ENCODE assay signal across 27 cellular contexts in genomic region chr11:117212697-117213355, GRCh38.
"Had no signal": no experiment of that assay in that cellular context is flagged by ENCODE, and none has a peak within 500 bp of the region (broad histone marks: within the 10 kb centered on the region; RNA-seq: fewer than 3 reads in every experiment).

No MANE protein-coding gene starts in this region.

- H3K4me3 ChIP-seq: esophagus squamous epithelium, left ventricle myocardium inferior, lung, ovary, suprapubic skin, tibial artery, upper lobe of right lung had no signal

- H3K27ac ChIP-seq: esophagus squamous epithelium, left ventricle myocardium inferior, ovary, suprapubic skin, upper lobe of right lung, VCaP had no signal

- ATAC-seq: sciatic nerve; stimulated activated naive B cell treated with anti-CD40 and anti-IgM and Interleukin-4, amounts not matched to agents 10 μg/mL and 1 μg/mL and 100 μg/mL, for 72 hours; upper lobe of right lung had no signal

- H3K27me3 Mint-ChIP-seq: activated naive CD8-positive, alpha-beta T cell treated with anti-CD3 and anti-CD28 coated beads, Interleukin-2, amount 10 ng/mL, durations not matched to agents 7 days and 5 days; dendritic cell treated with granulocyte-macrophage colony-stimulating factor and Interleukin-4, amounts not matched to agents 40 ng/mL and 50 ng/mL, for 4 days; progenitor cell of endocrine pancreas; stimulated activated naive B cell treated with anti-CD40 and anti-IgM and Interleukin-4, amounts not matched to agents 10 μg/mL and 1 μg/mL and 100 μg/mL, for 72 hours had no signal

- H3K4me3 Mint-ChIP-seq: activated naive CD8-positive, alpha-beta T cell treated with anti-CD3 and anti-CD28 coated beads, Interleukin-2, amount 10 ng/mL, durations not matched to agents 7 days and 5 days; dendritic cell treated with granulocyte-macrophage colony-stimulating factor and Interleukin-4, amounts not matched to agents 40 ng/mL and 50 ng/mL, for 4 days; nephron progenitor cell; stimulated activated naive B cell treated with anti-CD40 and anti-IgM and Interleukin-4, amounts not matched to agents 10 μg/mL and 1 μg/mL and 100 μg/mL, for 72 hours had no signal

- H3K27me3 ChIP-seq: esophagus squamous epithelium, ovary, suprapubic skin, tibial artery, upper lobe of right lung had no signal

- H3K9me3 Mint-ChIP-seq: activated naive CD8-positive, alpha-beta T cell treated with anti-CD3 and anti-CD28 coated beads, Interleukin-2, amount 10 ng/mL, durations not matched to agents 7 days and 5 days; dendritic cell treated with granulocyte-macrophage colony-stimulating factor and Interleukin-4, amounts not matched to agents 40 ng/mL and 50 ng/mL, for 4 days; nephron progenitor cell; stimulated activated naive B cell treated with anti-CD40 and anti-IgM and Interleukin-4, amounts not matched to agents 10 μg/mL and 1 μg/mL and 100 μg/mL, for 72 hours had no signal

- H3K27ac Mint-ChIP-seq: activated naive CD8-positive, alpha-beta T cell treated with anti-CD3 and anti-CD28 coated beads, Interleukin-2, amount 10 ng/mL, durations not matched to agents 7 days and 5 days; dendritic cell treated with granulocyte-macrophage colony-stimulating factor and Interleukin-4, amounts not matched to agents 40 ng/mL and 50 ng/mL, for 4 days; nephron progenitor cell; progenitor cell of endocrine pancreas; stimulated activated naive B cell treated with anti-CD40 and anti-IgM and Interleukin-4, amounts not matched to agents 10 μg/mL and 1 μg/mL and 100 μg/mL, for 72 hours had no signal

- H3K36me3 ChIP-seq: ovary had no signal

- H3K4me1 ChIP-seq: suprapubic skin, upper lobe of right lung had no signal

- DNase-seq: activated CD4-positive, alpha-beta T cell treated with anti-CD3 and anti-CD28 coated beads for 48 hours; activated CD4-positive, alpha-beta T cell treated with anti-CD3 and anti-CD28 coated beads, Interleukin-2, amount 50 U/mL, for 48 hours; activated CD8-positive, alpha-beta memory T cell treated with anti-CD3 and anti-CD28 coated beads for 24 hours; activated gamma-delta T cell treated with Interleukin-2 at 50 U/mL for 16 hours; activated naive CD8-positive, alpha-beta T cell treated with anti-CD3 and anti-CD28 coated beads, Interleukin-2, amount 10 ng/mL, durations not matched to agents 7 days and 5 days; amniotic stem cell; caudate nucleus; esophagus squamous epithelium; foreskin melanocyte; glutamatergic neuron; left ventricle myocardium inferior; mesendoderm; nephron progenitor cell; retina; small intestine; stimulated activated CD4-positive, alpha-beta T cell treated with anti-CD3 and anti-CD28 coated beads, Interleukin-4, amount 100 ng/mL, for 24 hours; stimulated activated naive B cell treated with anti-CD40 and anti-IgM and Interleukin-4, amounts not matched to agents 10 μg/mL and 1 μg/mL and 100 μg/mL, for 72 hours; T-helper 9 cell; tibial artery; upper lobe of right lung had no signal

- H3K9me3 ChIP-seq: esophagus squamous epithelium, left ventricle myocardium inferior, ovary, suprapubic skin, tibial artery, upper lobe of right lung had no signal
